Comparison of ENCODE assay signal across 1 cellular context in the genomic region with DNA sequence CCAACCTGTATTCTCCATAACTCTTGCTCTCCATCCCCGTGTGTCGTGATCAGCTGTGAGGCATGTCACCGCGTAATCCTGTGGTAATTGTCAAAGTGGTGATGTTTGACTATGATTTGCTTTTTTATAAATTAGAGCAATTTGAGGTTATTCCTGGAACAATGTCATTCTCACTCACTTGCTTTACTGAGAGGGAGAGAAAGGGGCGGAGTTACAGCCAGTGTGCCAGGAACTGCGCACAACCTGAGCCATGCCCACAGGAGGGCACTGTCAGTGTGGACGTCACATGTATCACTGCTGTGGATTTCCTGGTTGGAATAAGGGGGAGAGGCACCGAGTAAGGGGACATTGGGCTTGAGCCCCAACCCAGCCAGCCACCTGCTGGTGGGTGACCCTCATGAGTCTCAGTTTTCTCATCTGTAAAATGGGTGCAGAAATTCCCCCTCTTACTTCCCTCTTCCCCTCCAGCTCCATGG.
TF ChIP-seq lines count a peak whose summit lies in the region.

No MANE protein-coding gene starts in this region.

TF ChIP-seq in HEK293, 187 proteins besides CTCF, POLR2A, EP300 and RAD21 (continued from another document):
- TF ChIP-seq, protein P1, sequence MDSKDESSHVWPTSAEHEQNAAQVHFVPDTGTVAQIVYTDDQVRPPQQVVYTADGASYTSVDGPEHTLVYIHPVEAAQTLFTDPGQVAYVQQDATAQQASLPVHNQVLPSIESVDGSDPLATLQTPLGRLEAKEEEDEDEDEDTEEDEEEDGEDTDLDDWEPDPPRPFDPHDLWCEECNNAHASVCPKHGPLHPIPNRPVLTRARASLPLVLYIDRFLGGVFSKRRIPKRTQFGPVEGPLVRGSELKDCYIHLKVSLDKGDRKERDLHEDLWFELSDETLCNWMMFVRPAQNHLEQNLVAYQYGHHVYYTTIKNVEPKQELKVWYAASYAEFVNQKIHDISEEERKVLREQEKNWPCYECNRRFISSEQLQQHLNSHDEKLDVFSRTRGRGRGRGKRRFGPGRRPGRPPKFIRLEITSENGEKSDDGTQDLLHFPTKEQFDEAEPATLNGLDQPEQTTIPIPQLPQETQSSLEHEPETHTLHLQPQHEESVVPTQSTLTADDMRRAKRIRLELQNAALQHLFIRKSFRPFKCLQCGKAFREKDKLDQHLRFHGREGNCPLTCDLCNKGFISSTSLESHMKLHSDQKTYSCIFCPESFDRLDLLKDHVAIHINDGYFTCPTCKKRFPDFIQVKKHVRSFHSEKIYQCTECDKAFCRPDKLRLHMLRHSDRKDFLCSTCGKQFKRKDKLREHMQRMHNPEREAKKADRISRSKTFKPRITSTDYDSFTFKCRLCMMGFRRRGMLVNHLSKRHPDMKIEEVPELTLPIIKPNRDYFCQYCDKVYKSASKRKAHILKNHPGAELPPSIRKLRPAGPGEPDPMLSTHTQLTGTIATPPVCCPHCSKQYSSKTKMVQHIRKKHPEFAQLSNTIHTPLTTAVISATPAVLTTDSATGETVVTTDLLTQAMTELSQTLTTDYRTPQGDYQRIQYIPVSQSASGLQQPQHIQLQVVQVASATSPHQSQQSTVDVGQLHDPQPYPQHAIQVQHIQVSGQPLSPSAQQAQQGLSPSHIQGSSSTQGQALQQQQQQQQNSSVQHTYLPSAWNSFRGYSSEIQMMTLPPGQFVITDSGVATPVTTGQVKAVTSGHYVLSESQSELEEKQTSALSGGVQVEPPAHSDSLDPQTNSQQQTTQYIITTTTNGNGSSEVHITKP (tag by site-specific recombination; IDR thresholded peaks at IDR 0.05): no peak
- TF ChIP-seq ZBTB20 (tag by site-specific recombination; IDR thresholded peaks at IDR 0.05): no peak
- TF ChIP-seq ZNF48 (tag by site-specific recombination; IDR thresholded peaks at IDR 0.05): no peak
